ENCODE assay signal across 1 cellular context in the genomic region with DNA sequence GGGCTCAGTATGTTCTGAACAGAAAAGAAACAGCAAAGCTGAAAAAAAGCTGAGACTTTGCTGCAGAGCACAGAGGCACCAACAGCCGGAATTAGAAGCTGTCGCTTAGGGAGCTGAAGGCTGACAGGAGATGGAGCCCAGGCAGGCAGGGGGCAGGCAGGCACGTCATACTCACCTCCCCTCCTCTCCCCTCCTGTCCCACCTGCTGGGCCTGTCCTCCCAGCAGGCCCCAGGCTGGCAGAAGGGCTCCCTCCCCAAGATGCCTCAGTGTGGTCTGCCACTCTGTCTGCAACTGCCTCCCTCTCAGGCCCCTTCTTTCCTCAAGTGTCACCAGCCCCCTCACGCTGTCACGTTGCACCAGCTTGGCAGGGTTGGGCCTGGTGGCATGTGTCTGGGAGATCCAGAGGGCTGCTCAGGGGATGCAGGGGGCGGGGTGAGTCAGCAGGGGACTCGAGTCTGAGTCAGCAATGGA.
TF ChIP-seq lines count a peak whose summit lies in the region.

No MANE protein-coding gene starts in this region.

TF ChIP-seq in HEK293, 187 proteins besides CTCF, POLR2A, EP300 and RAD21 (continued from another document):
- TF ChIP-seq ZFHX2 (tag by site-specific recombination; conservative IDR thresholded peaks at IDR 0.05) (0 out of 2 replicates have a peak, but pooled peaks have one; percentile 42), GLIS1 (tag by site-specific recombination; IDR thresholded peaks at IDR 0.05) (peak; percentile 87), ZNF701 (tag by site-specific recombination; IDR thresholded peaks at IDR 0.05) (no peak), WT1 (tag by site-specific recombination; IDR thresholded peaks at IDR 0.05) (peak; percentile 91), ZBTB21 (tag by site-specific recombination; IDR thresholded peaks at IDR 0.05) (0 out of 2 replicates have a peak, but pooled peaks have one; percentile 35), ZNF600 (tag by site-specific recombination; IDR thresholded peaks at IDR 0.05) (peak; percentile 94), ZNF660 (tag by site-specific recombination; IDR thresholded peaks at IDR 0.05) (no peak), ZNF146 (tag by site-specific recombination; IDR thresholded peaks at IDR 0.05) (no peak), ZNF138 (tag by site-specific recombination; IDR thresholded peaks at IDR 0.05; ENCODE audit: borderline replicate concordance) (no peak), ZNF623 (tag by site-specific recombination; IDR thresholded peaks at IDR 0.05) (no peak), ZNF341 (tag by site-specific recombination; IDR thresholded peaks at IDR 0.05; ENCODE audit: low read depth) (peak; percentile 54)
- TF ChIP-seq, protein P1, sequence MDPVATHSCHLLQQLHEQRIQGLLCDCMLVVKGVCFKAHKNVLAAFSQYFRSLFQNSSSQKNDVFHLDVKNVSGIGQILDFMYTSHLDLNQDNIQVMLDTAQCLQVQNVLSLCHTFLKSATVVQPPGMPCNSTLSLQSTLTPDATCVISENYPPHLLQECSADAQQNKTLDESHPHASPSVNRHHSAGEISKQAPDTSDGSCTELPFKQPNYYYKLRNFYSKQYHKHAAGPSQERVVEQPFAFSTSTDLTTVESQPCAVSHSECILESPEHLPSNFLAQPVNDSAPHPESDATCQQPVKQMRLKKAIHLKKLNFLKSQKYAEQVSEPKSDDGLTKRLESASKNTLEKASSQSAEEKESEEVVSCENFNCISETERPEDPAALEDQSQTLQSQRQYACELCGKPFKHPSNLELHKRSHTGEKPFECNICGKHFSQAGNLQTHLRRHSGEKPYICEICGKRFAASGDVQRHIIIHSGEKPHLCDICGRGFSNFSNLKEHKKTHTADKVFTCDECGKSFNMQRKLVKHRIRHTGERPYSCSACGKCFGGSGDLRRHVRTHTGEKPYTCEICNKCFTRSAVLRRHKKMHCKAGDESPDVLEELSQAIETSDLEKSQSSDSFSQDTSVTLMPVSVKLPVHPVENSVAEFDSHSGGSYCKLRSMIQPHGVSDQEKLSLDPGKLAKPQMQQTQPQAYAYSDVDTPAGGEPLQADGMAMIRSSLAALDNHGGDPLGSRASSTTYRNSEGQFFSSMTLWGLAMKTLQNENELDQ (tag by site-specific recombination; IDR thresholded peaks at IDR 0.05; ENCODE audit: low read depth): no peak
- TF ChIP-seq, protein P2, sequence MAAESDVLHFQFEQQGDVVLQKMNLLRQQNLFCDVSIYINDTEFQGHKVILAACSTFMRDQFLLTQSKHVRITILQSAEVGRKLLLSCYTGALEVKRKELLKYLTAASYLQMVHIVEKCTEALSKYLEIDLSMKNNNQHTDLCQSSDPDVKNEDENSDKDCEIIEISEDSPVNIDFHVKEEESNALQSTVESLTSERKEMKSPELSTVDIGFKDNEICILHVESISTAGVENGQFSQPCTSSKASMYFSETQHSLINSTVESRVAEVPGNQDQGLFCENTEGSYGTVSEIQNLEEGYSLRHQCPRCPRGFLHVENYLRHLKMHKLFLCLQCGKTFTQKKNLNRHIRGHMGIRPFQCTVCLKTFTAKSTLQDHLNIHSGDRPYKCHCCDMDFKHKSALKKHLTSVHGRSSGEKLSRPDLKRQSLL (tag by site-specific recombination; IDR thresholded peaks at IDR 0.05): peak; percentile 62; the same call in 1 of the 2 replicates
- TF ChIP-seq, protein P3, sequence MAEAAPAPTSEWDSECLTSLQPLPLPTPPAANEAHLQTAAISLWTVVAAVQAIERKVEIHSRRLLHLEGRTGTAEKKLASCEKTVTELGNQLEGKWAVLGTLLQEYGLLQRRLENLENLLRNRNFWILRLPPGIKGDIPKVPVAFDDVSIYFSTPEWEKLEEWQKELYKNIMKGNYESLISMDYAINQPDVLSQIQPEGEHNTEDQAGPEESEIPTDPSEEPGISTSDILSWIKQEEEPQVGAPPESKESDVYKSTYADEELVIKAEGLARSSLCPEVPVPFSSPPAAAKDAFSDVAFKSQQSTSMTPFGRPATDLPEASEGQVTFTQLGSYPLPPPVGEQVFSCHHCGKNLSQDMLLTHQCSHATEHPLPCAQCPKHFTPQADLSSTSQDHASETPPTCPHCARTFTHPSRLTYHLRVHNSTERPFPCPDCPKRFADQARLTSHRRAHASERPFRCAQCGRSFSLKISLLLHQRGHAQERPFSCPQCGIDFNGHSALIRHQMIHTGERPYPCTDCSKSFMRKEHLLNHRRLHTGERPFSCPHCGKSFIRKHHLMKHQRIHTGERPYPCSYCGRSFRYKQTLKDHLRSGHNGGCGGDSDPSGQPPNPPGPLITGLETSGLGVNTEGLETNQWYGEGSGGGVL (tag by site-specific recombination; IDR thresholded peaks at IDR 0.05): peak; percentile 90
